11 cellular contexts compared by ENCODE assay signal in the genomic region with DNA sequence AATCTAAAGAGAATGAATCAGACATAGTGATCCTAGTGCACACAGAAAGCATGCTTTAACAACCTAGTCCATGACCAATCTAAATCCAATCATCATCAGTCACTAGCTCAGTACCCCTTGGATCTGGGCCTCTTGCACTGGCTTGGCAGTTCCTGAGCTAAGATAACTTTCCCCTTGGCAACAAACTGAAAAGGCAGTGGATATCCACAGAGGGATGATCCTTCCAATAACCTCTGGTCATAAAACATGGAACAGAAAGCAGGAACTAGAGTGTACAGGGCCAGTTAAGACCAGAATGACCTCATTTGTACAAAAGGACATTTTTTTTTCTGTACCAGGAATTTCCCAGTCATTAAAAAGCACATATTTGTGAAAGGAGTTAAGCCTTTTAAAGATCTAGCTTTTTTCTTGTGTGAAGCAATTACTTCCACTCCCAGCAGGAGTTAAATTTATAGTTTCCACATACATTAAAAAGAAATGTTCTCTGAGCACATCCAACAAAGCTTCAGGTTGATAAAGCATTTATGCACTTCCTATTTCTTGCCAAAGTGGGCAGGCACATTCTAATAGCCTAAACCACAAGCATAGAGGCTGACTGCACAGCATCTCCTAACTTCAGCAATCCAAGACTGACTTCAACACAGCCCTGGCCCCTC. TPM values are rescaled to one million over a fixed set of nuclear protein-coding genes. Genes with fewer than 3 reads are reported as not detected.
DNase-seq lines count a peak whose midpoint lies in the region; ATAC-seq and TF ChIP-seq lines count a peak whose summit lies in the region.
"Had no signal": no experiment of that assay in that cellular context is flagged by ENCODE, and none has a peak within 500 bp of the region (broad histone marks: within the 10 kb centered on the region; RNA-seq: fewer than 3 reads in every experiment).

No MANE protein-coding gene starts in this region.

- intact Hi-C loops in vagina (cut with DNase I): no loop called here

- DNase-seq in SIG-M5 treated with dmso at 0.1 percent for 504 hours (lab: John Stamatoyannopoulos, UW; ENCODE audit: unreplicated experiment) (peak; percentile 22), SIG-M5 (lab: John Stamatoyannopoulos, UW) (no peak), astrocyte of the spinal cord (ENCODE audit: low read depth, low spot score) (peak; percentile 92), kidney glomerular epithelial cell (lab: John Stamatoyannopoulos, UW) (peak; percentile 44), vagina (ENCODE audit: extremely low spot score in 2 of 2) (no peak), endothelial cell (ENCODE audit: low spot score) (no peak)
- no peak for DNase-seq in activated naive CD8-positive, alpha-beta T cell treated with anti-CD3 and anti-CD28 coated beads for 36 hours
- DNase-seq: activated gamma-delta T cell; stimulated activated CD4-positive, alpha-beta T cell treated with anti-CD3 and anti-CD28 coated beads, Interleukin-2, amount 100 ng/mL, for 48 hours had no signal

- H3K9me3 ChIP-seq in vagina: no peaks in the 10 kb centered on the region
- H3K9me3 ChIP-seq: A549 had no signal

- H3K9me3 Mint-ChIP-seq in endothelial cell (ENCODE audit: unreplicated experiment): no peaks in the 10 kb centered on the region
- H3K9me3 Mint-ChIP-seq in activated naive CD8-positive, alpha-beta T cell treated with anti-CD3 and anti-CD28 coated beads for 36 hours: no peaks in the 10 kb centered on the region

- TF ChIP-seq POLR2A in vagina (IDR thresholded peaks at IDR 0.05): no peak

- TF ChIP-seq CTCF in astrocyte of the spinal cord (IDR thresholded peaks at IDR 0.05; ENCODE audit: low read depth, low read length) (no peak), vagina (IDR thresholded peaks at IDR 0.05) (no peak), endothelial cell (IDR thresholded peaks at IDR 0.05; ENCODE audit: unreplicated experiment) (no peak)

- H3K36me3 Mint-ChIP-seq in endothelial cell (ENCODE audit: low read depth, unreplicated experiment): no peaks in the 10 kb centered on the region
- no peaks in the 10 kb centered on the region for H3K36me3 Mint-ChIP-seq in activated naive CD8-positive, alpha-beta T cell treated with anti-CD3 and anti-CD28 coated beads for 36 hours

- peaks cover 2% of the 10 kb centered on the region for H3K27me3 Mint-ChIP-seq in endothelial cell (ENCODE audit: unreplicated experiment)
- no peaks in the 10 kb centered on the region for H3K27me3 Mint-ChIP-seq in activated naive CD8-positive, alpha-beta T cell treated with anti-CD3 and anti-CD28 coated beads for 36 hours

- no peak overlapping the region for H3K4me3 ChIP-seq in astrocyte of the spinal cord (ENCODE audit: low read depth, low read length)
- H3K4me3 ChIP-seq in vagina: no peak overlapping the region
- H3K4me3 ChIP-seq: A549 had no signal

- no peak overlapping the region for H3K27ac Mint-ChIP-seq in endothelial cell (ENCODE audit: unreplicated experiment)
- H3K27ac Mint-ChIP-seq in activated naive CD8-positive, alpha-beta T cell treated with anti-CD3 and anti-CD28 coated beads for 36 hours: no peak overlapping the region

- no peak for ATAC-seq in HG03280 (IDR thresholded peaks at IDR 0.05; ENCODE audit: unreplicated experiment)
- ATAC-seq: A549 had no signal

- H3K4me3 Mint-ChIP-seq in endothelial cell (ENCODE audit: unreplicated experiment): no peak overlapping the region
- no peak overlapping the region for H3K4me3 Mint-ChIP-seq in activated naive CD8-positive, alpha-beta T cell treated with anti-CD3 and anti-CD28 coated beads for 36 hours

- peak overlapping the region; percentile 62 for H3K27ac ChIP-seq in vagina
- H3K27ac ChIP-seq: A549 had no signal

- H3K27me3 ChIP-seq in vagina: no peaks in the 10 kb centered on the region

- in situ Hi-C loops in astrocyte of the spinal cord (cut with HindIII; ENCODE audit: low sequenced_read_pairs): no loop called here

- H3K4me1 ChIP-seq in vagina: peaks cover 42% of the 10 kb centered on the region

- no peaks in the 10 kb centered on the region for H3K4me1 Mint-ChIP-seq in endothelial cell (ENCODE audit: unreplicated experiment)
- H3K4me1 Mint-ChIP-seq in activated naive CD8-positive, alpha-beta T cell treated with anti-CD3 and anti-CD28 coated beads for 36 hours: no peaks in the 10 kb centered on the region

- no peaks in the 10 kb centered on the region for H3K36me3 ChIP-seq in vagina

RNA-seq across cellular contexts. Expression of a gene that starts 30.0 kb away (rescaled TPM):
- total RNA-seq in vagina (7.4 TPM), endothelial cell (ENCODE audit: unreplicated experiment) (0.10 TPM)
- total RNA-seq in activated naive CD8-positive, alpha-beta T cell treated with anti-CD3 and anti-CD28 coated beads for 36 hours: not detected

Comparison
In these comparisons a context has a peak if more than half of its experiments do, and no peak if none do; other contexts are left out.
1. DNase-seq: peak in SIG-M5 treated with dmso at 0.1 percent for 504 hours (single experiment), astrocyte of the spinal cord (single experiment) and kidney glomerular epithelial cell (single experiment); none in SIG-M5 (single experiment), vagina (0 of 2), endothelial cell (single experiment) and activated naive CD8-positive, alpha-beta T cell treated with anti-CD3 and anti-CD28 coated beads for 36 hours (single experiment).